14 cellular contexts compared by ENCODE assay signal in genomic region chr22:37002633-37003032, GRCh38. TPM values are rescaled to one million over a fixed set of nuclear protein-coding genes. Genes with fewer than 3 reads are reported as not detected.
DNase-seq lines count a peak whose midpoint lies in the region; ATAC-seq and TF ChIP-seq lines count a peak whose summit lies in the region.
"Had no signal": no experiment of that assay in that cellular context is flagged by ENCODE, and none has a peak within 500 bp of the region (broad histone marks: within the 10 kb centered on the region; RNA-seq: fewer than 3 reads in every experiment).

No MANE protein-coding gene starts in this region.

- H3K4me3 ChIP-seq in dorsolateral prefrontal cortex, result no peak overlapping the region
- no peak overlapping the region for H3K4me3 ChIP-seq in neural progenitor cell
- H3K4me3 ChIP-seq: BLaER1, GM12878 had no signal

- no peaks in the 10 kb centered on the region for H4K20me1 ChIP-seq in neural progenitor cell (ENCODE audit: low read depth)
- H4K20me1 ChIP-seq: BLaER1 had no signal

- H3K27me3 Mint-ChIP-seq in activated CD4-positive, alpha-beta T cell treated with anti-CD3 and anti-CD28 coated beads, Interleukin-2, amount 10 ng/mL, durations not matched to agents 7 days and 5 days, result peaks cover 31% of the 10 kb centered on the region
- peaks cover 28% of the 10 kb centered on the region for H3K27me3 Mint-ChIP-seq in activated CD4-positive, alpha-beta T cell treated with anti-CD3 and anti-CD28 coated beads, Interleukin-2, amount 10 ng/mL, durations not matched to agents 24 days and 14 days
- H3K27me3 Mint-ChIP-seq in neural progenitor cell (ENCODE audit: insufficient read depth, low read depth), result peaks cover 10% of the 10 kb centered on the region

- CTCF ChIA-PET in activated CD4-positive, alpha-beta T cell treated with anti-CD3 and anti-CD28 coated beads, Interleukin-2, amount 10 ng/mL, durations not matched to agents 7 days and 5 days (lab: Charles Lee), result no interaction called here

- DNase-seq in activated CD4-positive, alpha-beta T cell treated with anti-CD3 and anti-CD28 coated beads, Interleukin-2, amount 10 ng/mL, durations not matched to agents 7 days and 5 days, result no peak
- DNase-seq in activated CD4-positive, alpha-beta T cell treated with anti-CD3 and anti-CD28 coated beads, Interleukin-2, amount 10 ng/mL, durations not matched to agents 24 days and 14 days, result no peak
- DNase-seq in dorsolateral prefrontal cortex, result peak in 6 of 10 donors; percentile 27 to 69 (median 64)
- no peak for DNase-seq in neural progenitor cell (ENCODE audit: low spot score)
- peak; percentile 36 for DNase-seq in posterior vena cava (ENCODE audit: low spot score)
- DNase-seq in SW480 (ENCODE audit: low spot score), result no peak
- DNase-seq in H4 (ENCODE audit: low spot score), result no peak
- DNase-seq: GOT3, HCEC 1CT, IMR-90 had no signal

- no peak overlapping the region for H3K9ac ChIP-seq in neural progenitor cell
- H3K9ac ChIP-seq: BLaER1 had no signal

- ATAC-seq in HG03460 (IDR thresholded peaks at IDR 0.05; ENCODE audit: unreplicated experiment), result no peak
- ATAC-seq: GM12878 had no signal

- H3K36me3 ChIP-seq in neural progenitor cell, result no peaks in the 10 kb centered on the region
- H3K36me3 ChIP-seq: BLaER1 had no signal

- no peaks in the 10 kb centered on the region for H3K36me3 Mint-ChIP-seq in activated CD4-positive, alpha-beta T cell treated with anti-CD3 and anti-CD28 coated beads, Interleukin-2, amount 10 ng/mL, durations not matched to agents 7 days and 5 days (ENCODE audit: low read depth)
- H3K36me3 Mint-ChIP-seq in activated CD4-positive, alpha-beta T cell treated with anti-CD3 and anti-CD28 coated beads, Interleukin-2, amount 10 ng/mL, durations not matched to agents 24 days and 14 days (ENCODE audit: low read depth), result no peaks in the 10 kb centered on the region
- H3K36me3 Mint-ChIP-seq in neural progenitor cell, result no peaks in the 10 kb centered on the region

- no peaks in the 10 kb centered on the region for H3K79me2 ChIP-seq in neural progenitor cell (ENCODE audit: low read depth)

- H3K27me3 ChIP-seq in dorsolateral prefrontal cortex, result no peaks in the 10 kb centered on the region
- no peaks in the 10 kb centered on the region for H3K27me3 ChIP-seq in neural progenitor cell
- H3K27me3 ChIP-seq: BLaER1 had no signal

- H3K9me3 Mint-ChIP-seq in activated CD4-positive, alpha-beta T cell treated with anti-CD3 and anti-CD28 coated beads, Interleukin-2, amount 10 ng/mL, durations not matched to agents 7 days and 5 days, result no peaks in the 10 kb centered on the region
- no peaks in the 10 kb centered on the region for H3K9me3 Mint-ChIP-seq in activated CD4-positive, alpha-beta T cell treated with anti-CD3 and anti-CD28 coated beads, Interleukin-2, amount 10 ng/mL, durations not matched to agents 24 days and 14 days
- H3K9me3 Mint-ChIP-seq in neural progenitor cell, result peaks cover 6% of the 10 kb centered on the region

- intact Hi-C loops in activated CD4-positive, alpha-beta T cell treated with anti-CD3 and anti-CD28 coated beads, Interleukin-2, amount 10 ng/mL, durations not matched to agents 24 days and 14 days (cut with micrococcal nuclease), result no loop called here
- intact Hi-C loops in dorsolateral prefrontal cortex (cut with DNase I) (loop anchor here in 1 of 2 donors (5.0 kb wide), 1 partner anchor 45 kb away; no protein-coding TSS in a partner anchor), posterior vena cava (cut with DNase I) (loop anchor here in 1 of 2 donors (10.0 kb wide), 1 partner anchor 428 kb away; no protein-coding TSS in a partner anchor)

- H3K4me2 ChIP-seq in neural progenitor cell, result no peak overlapping the region
- H3K4me2 ChIP-seq: BLaER1 had no signal

- H3K4me1 Mint-ChIP-seq in activated CD4-positive, alpha-beta T cell treated with anti-CD3 and anti-CD28 coated beads, Interleukin-2, amount 10 ng/mL, durations not matched to agents 7 days and 5 days, result peaks cover under 1% of the 10 kb centered on the region
- H3K4me1 Mint-ChIP-seq in activated CD4-positive, alpha-beta T cell treated with anti-CD3 and anti-CD28 coated beads, Interleukin-2, amount 10 ng/mL, durations not matched to agents 24 days and 14 days, result peaks cover 2% of the 10 kb centered on the region
- peaks cover 33% of the 10 kb centered on the region for H3K4me1 Mint-ChIP-seq in neural progenitor cell

- no peaks in the 10 kb centered on the region for H3K9me3 ChIP-seq in neural progenitor cell (ENCODE audit: low read depth)
- H3K9me3 ChIP-seq: BLaER1 had no signal

- peaks cover 30% of the 10 kb centered on the region for H3K4me1 ChIP-seq in neural progenitor cell

- H3K4me3 Mint-ChIP-seq in activated CD4-positive, alpha-beta T cell treated with anti-CD3 and anti-CD28 coated beads, Interleukin-2, amount 10 ng/mL, durations not matched to agents 7 days and 5 days, result no peak overlapping the region
- H3K4me3 Mint-ChIP-seq in activated CD4-positive, alpha-beta T cell treated with anti-CD3 and anti-CD28 coated beads, Interleukin-2, amount 10 ng/mL, durations not matched to agents 24 days and 14 days, result no peak overlapping the region
- H3K4me3 Mint-ChIP-seq in neural progenitor cell, result no peak overlapping the region

- H3K27ac ChIP-seq in dorsolateral prefrontal cortex, result peak overlapping the region in 2 of 59 donors; percentile 5 to 11
- H3K27ac ChIP-seq in neural progenitor cell, result no peak overlapping the region
- H3K27ac ChIP-seq: 22Rv1, BLaER1 had no signal

- POLR2A ChIA-PET in activated CD4-positive, alpha-beta T cell treated with anti-CD3 and anti-CD28 coated beads, Interleukin-2, amount 10 ng/mL, durations not matched to agents 7 days and 5 days (lab: Charles Lee), result no interaction called here

- H3K27ac Mint-ChIP-seq in activated CD4-positive, alpha-beta T cell treated with anti-CD3 and anti-CD28 coated beads, Interleukin-2, amount 10 ng/mL, durations not matched to agents 7 days and 5 days, result peak overlapping the region; percentile 54
- no peak overlapping the region for H3K27ac Mint-ChIP-seq in activated CD4-positive, alpha-beta T cell treated with anti-CD3 and anti-CD28 coated beads, Interleukin-2, amount 10 ng/mL, durations not matched to agents 24 days and 14 days
- H3K27ac Mint-ChIP-seq in neural progenitor cell, result peak overlapping the region; percentile 36

- no peak overlapping the region for H2AFZ ChIP-seq in neural progenitor cell (replicated peaks)

- H3F3A ChIP-seq in neural progenitor cell (ENCODE audit: low read depth), result peaks cover 9% of the 10 kb centered on the region

- TF ChIP-seq CTCF in dorsolateral prefrontal cortex (IDR thresholded peaks at IDR 0.05 in 54 of 56, conservative IDR thresholded peaks at IDR 0.05 in 2 of 56; ENCODE audit: low read depth in 1 of 56, partially characterized antibody in 56 of 56), result no peak
- no peak for TF ChIP-seq CTCF in neural progenitor cell (IDR thresholded peaks at IDR 0.05)

RNA-seq across cellular contexts. Expression of gene TST, which starts 16.6 kb away (rescaled TPM):
- total RNA-seq in activated CD4-positive, alpha-beta T cell treated with anti-CD3 and anti-CD28 coated beads, Interleukin-2, amount 10 ng/mL, durations not matched to agents 7 days and 5 days, result 1 to 10 TPM; 2.4 to 3.4 TPM
- 5.2 and 5.8 TPM in 2 replicates for total RNA-seq in activated CD4-positive, alpha-beta T cell treated with anti-CD3 and anti-CD28 coated beads, Interleukin-2, amount 10 ng/mL, durations not matched to agents 24 days and 14 days
- total RNA-seq in dorsolateral prefrontal cortex (10 to 100 TPM in 116 of 120 experiments, 1 to 10 TPM in 4; 8.8 to 40.3 (median 19.7) TPM), neural progenitor cell (ENCODE audit: low replicate concordance) (21.5 and 53.4 TPM in 2 replicates), posterior vena cava (1 to 10 TPM; 8.9 to 9.3 TPM)
- 31.7 and 38.2 TPM in 2 replicates for total RNA-seq in H4 (2014; rRNA removed; shearing (Covaris generic))

RNA-seq across cellular contexts. Expression of gene MPST, which starts 16.9 kb away (rescaled TPM):
- total RNA-seq in activated CD4-positive, alpha-beta T cell treated with anti-CD3 and anti-CD28 coated beads, Interleukin-2, amount 10 ng/mL, durations not matched to agents 7 days and 5 days, result 10 to 100 TPM; 15.6 to 18.8 TPM
- total RNA-seq in activated CD4-positive, alpha-beta T cell treated with anti-CD3 and anti-CD28 coated beads, Interleukin-2, amount 10 ng/mL, durations not matched to agents 24 days and 14 days, result 21.0 and 21.1 TPM in 2 replicates
- total RNA-seq in dorsolateral prefrontal cortex (10 to 100 TPM; 12.8 to 46.5 (median 22.4) TPM), neural progenitor cell (ENCODE audit: low replicate concordance) (36.9 and 157 TPM in 2 replicates), posterior vena cava (10 to 100 TPM; 19.7 to 21.0 TPM)
- 39.6 and 50.0 TPM in 2 replicates for total RNA-seq in H4 (2014; rRNA removed; shearing (Covaris generic))

RNA-seq across cellular contexts. Expression of gene KCTD17, which starts 48.9 kb away (rescaled TPM):
- 10 to 100 TPM; 25.7 to 29.7 TPM for total RNA-seq in activated CD4-positive, alpha-beta T cell treated with anti-CD3 and anti-CD28 coated beads, Interleukin-2, amount 10 ng/mL, durations not matched to agents 7 days and 5 days
- 63.2 and 66.5 TPM in 2 replicates for total RNA-seq in activated CD4-positive, alpha-beta T cell treated with anti-CD3 and anti-CD28 coated beads, Interleukin-2, amount 10 ng/mL, durations not matched to agents 24 days and 14 days
- total RNA-seq in dorsolateral prefrontal cortex (100 to 1,000 TPM in 55 of 120 experiments, 10 to 100 TPM in 65; 61.1 to 128 (median 98.0) TPM), neural progenitor cell (ENCODE audit: low replicate concordance) (17.5 and 44.1 TPM in 2 replicates), posterior vena cava (10 to 100 TPM; 20.4 to 22.0 TPM)
- 6.3 and 7.4 TPM in 2 replicates for total RNA-seq in H4 (2014; rRNA removed; shearing (Covaris generic))

Comparison
In these comparisons a context has a peak if more than half of its experiments do, and no peak if none do; other contexts are left out.
1. DNase-seq: peak in dorsolateral prefrontal cortex (6 of 10) and posterior vena cava (single experiment); none in activated CD4-positive, alpha-beta T cell treated with anti-CD3 and anti-CD28 coated beads, Interleukin-2, amount 10 ng/mL, durations not matched to agents 7 days and 5 days (single experiment), activated CD4-positive, alpha-beta T cell treated with anti-CD3 and anti-CD28 coated beads, Interleukin-2, amount 10 ng/mL, durations not matched to agents 24 days and 14 days (single experiment), neural progenitor cell (single experiment), SW480 (single experiment) and H4 (single experiment).